8 cellular contexts compared by ENCODE assay signal in the genomic region with DNA sequence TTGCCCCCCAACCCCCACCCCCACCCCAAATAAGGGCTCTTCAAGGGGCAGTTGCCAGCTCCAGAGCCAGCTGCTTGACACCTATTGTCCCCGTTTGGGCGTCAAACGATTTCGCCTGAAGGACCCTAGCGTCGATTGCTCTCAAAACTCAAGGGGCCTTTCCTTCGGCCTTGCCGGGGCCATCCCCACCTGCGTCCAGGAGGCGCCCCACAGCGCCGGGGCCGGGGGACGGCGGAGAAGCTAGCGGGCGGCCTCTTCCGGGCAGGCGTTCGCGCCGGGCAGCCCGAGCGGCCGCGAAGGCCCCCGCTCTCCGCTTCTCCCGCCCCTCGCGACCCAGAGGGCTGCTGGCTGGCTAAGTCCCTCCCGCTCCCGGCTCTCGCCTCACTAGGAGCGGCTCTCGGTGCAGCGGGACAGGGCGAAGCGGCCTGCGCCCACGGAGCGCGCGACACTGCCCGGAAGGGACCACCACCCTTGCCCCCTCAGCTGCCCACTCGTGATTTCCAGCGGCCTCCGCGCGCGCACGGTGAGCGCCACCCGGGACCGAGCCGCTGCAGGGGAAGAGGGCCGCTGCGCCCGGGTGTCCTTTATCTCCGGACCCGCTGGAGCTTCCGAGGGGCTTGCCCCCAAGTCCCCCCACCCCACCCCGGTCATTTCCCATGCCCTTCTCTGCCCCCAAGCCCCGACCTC. TPM values are rescaled to one million over a fixed set of nuclear protein-coding genes. Genes with fewer than 3 reads are reported as not detected.
DNase-seq lines count a peak whose midpoint lies in the region; ATAC-seq and TF ChIP-seq lines count a peak whose summit lies in the region.

A gene with protein sequence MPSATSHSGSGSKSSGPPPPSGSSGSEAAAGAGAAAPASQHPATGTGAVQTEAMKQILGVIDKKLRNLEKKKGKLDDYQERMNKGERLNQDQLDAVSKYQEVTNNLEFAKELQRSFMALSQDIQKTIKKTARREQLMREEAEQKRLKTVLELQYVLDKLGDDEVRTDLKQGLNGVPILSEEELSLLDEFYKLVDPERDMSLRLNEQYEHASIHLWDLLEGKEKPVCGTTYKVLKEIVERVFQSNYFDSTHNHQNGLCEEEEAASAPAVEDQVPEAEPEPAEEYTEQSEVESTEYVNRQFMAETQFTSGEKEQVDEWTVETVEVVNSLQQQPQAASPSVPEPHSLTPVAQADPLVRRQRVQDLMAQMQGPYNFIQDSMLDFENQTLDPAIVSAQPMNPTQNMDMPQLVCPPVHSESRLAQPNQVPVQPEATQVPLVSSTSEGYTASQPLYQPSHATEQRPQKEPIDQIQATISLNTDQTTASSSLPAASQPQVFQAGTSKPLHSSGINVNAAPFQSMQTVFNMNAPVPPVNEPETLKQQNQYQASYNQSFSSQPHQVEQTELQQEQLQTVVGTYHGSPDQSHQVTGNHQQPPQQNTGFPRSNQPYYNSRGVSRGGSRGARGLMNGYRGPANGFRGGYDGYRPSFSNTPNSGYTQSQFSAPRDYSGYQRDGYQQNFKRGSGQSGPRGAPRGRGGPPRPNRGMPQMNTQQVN (plus strand): TSS at position 383 of the 687 bp plus-strand sequence. CDS start 690 bp downstream, outside the sequence.

- no peak for TF ChIP-seq EP300 in gastroesophageal sphincter (IDR thresholded peaks at IDR 0.05)

- H3K36me3 ChIP-seq in gastroesophageal sphincter = peaks cover 0 to 10% of the 10 kb centered on the region in 2 donors
- H3K36me3 ChIP-seq in neutrophil = peaks cover 6% of the 10 kb centered on the region

- peaks cover 0 to 41% (median 21%) of the 10 kb centered on the region in 3 donors for H3K4me1 ChIP-seq in gastroesophageal sphincter
- peaks cover 25 to 28% of the 10 kb centered on the region in 2 experiments for H3K4me1 ChIP-seq in neutrophil (ENCODE audit: control insufficient read depth in 1 of 2, insufficient read depth in 1 of 2, low read depth in 1 of 2, low read length in 1 of 2)

- TF ChIP-seq CTCF in gastroesophageal sphincter (IDR thresholded peaks at IDR 0.05) = peak in 1 of 4 experiments; percentile 5
- TF ChIP-seq CTCF in neutrophil (IDR thresholded peaks at IDR 0.05) = no peak
- TF ChIP-seq CTCF in subcutaneous adipose tissue (IDR thresholded peaks at IDR 0.05; ENCODE audit: low read depth) = no peak

- ATAC-seq in gastroesophageal sphincter = peak; percentile 91

- H3K4me3 ChIP-seq in gastroesophageal sphincter = peak within 1 kb of the TSS; percentile 95 to 98
- peak within 1 kb of the TSS; percentile 97 to 99 for H3K4me3 ChIP-seq in neutrophil (ENCODE audit: low read depth in 1 of 2, low read length in 1 of 2)

- in situ Hi-C loops in SK-MEL-5 (cut with HindIII; ENCODE audit: low pct_unique_long_range_greater_than_20kb, low sequenced_read_pairs) = no loop called here

- H3K9me3 ChIP-seq in gastroesophageal sphincter (no peaks in the 10 kb centered on the region), neutrophil (no peaks in the 10 kb centered on the region)

- POLR2A ChIA-PET in HEK293T (lab: Yijun Ruan, JAX) = interaction anchor here (0.6 to 2.9 kb wide), 14 partner anchors 10 to 64 kb away, joined by 3 to 16 read pairs (median 4); a partner anchor contains a TSS

- CTCF ChIA-PET in HEK293T (lab: Yijun Ruan, JAX) = no interaction called here

- DNase-seq in GDM1 (lab: John Stamatoyannopoulos, UW) (peak; percentile 89), HEK293T (ENCODE audit: extremely low spot score) (peak; percentile 89), NAMALWA (ENCODE audit: low spot score) (peak; percentile 94), SK-MEL-5 (ENCODE audit: low read depth, low spot score) (peak; percentile 86)
- DNase-seq in activated naive CD4-positive, alpha-beta T cell treated with Interleukin-2 at 50 U/mL for 16 hours = peak; percentile 86

- H3K27me3 ChIP-seq in gastroesophageal sphincter (no peaks in the 10 kb centered on the region), neutrophil (no peaks in the 10 kb centered on the region)

- no CpG with 5 or more reads among the region's 64 CpGs for WGBS in gastroesophageal sphincter (ENCODE audit: low coverage in 1 of 2), 2 donors

- H3K27ac ChIP-seq in gastroesophageal sphincter (peak within 1 kb of the TSS; percentile 88 to 100 (median 99)), neutrophil (peak within 1 kb of the TSS; percentile 99)

- TF ChIP-seq POLR2A in gastroesophageal sphincter (IDR thresholded peaks at IDR 0.05) = peak; percentile 79 to 84

TF ChIP-seq in HEK293T, 16 proteins besides CTCF, POLR2A, EP300 and RAD21:
- no peak for TF ChIP-seq L3MBTL2 (conservative IDR thresholded peaks at IDR 0.05)
- TF ChIP-seq, protein P1, sequence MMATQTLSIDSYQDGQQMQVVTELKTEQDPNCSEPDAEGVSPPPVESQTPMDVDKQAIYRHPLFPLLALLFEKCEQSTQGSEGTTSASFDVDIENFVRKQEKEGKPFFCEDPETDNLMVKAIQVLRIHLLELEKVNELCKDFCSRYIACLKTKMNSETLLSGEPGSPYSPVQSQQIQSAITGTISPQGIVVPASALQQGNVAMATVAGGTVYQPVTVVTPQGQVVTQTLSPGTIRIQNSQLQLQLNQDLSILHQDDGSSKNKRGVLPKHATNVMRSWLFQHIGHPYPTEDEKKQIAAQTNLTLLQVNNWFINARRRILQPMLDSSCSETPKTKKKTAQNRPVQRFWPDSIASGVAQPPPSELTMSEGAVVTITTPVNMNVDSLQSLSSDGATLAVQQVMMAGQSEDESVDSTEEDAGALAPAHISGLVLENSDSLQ (IDR thresholded peaks at IDR 0.05) = no peak
- TF ChIP-seq ARNT (IDR thresholded peaks at IDR 0.05) = no peak
- TF ChIP-seq CTBP1 (IDR thresholded peaks at IDR 0.05; ENCODE audit: borderline replicate concordance) = no peak
- TF ChIP-seq BHLHE40 (IDR thresholded peaks at IDR 0.05; ENCODE audit: borderline replicate concordance) = no peak
- no peak for TF ChIP-seq HDGF (IDR thresholded peaks at IDR 0.05; ENCODE audit: borderline replicate concordance)
- no peak for TF ChIP-seq ELF4 (IDR thresholded peaks at IDR 0.05)

RNA-seq across cellular contexts. Expression of the gene that starts here (rescaled TPM):
- total RNA-seq in SK-MEL-5 (2014; rRNA removed; shearing (Covaris generic)) = 172 and 176 TPM in 2 replicates
- 197 and 236 TPM in 2 replicates for polyA plus RNA-seq in SK-MEL-5 (2015; cell fraction: cytosol; rRNA removed)
- 166 and 201 TPM in 2 replicates for polyA plus RNA-seq in SK-MEL-5 (2015; cell fraction: nucleus; rRNA removed)
- total RNA-seq in gastroesophageal sphincter (100 to 1,000 TPM in 3 of 4 donors, 10 to 100 TPM in 1; 94.5 to 132 (median 115) TPM), subcutaneous adipose tissue (100 to 1,000 TPM; 131 to 207 (median 146) TPM)

Comparison
In these comparisons a context has a peak if more than half of its experiments do, and no peak if none do; other contexts are left out.
1. Peak in every context shown above with its lines: DNase-seq, ATAC-seq, H3K4me3 ChIP-seq and H3K27ac ChIP-seq.